Comparison of ENCODE assay signal across 1 cellular context in the genomic region with DNA sequence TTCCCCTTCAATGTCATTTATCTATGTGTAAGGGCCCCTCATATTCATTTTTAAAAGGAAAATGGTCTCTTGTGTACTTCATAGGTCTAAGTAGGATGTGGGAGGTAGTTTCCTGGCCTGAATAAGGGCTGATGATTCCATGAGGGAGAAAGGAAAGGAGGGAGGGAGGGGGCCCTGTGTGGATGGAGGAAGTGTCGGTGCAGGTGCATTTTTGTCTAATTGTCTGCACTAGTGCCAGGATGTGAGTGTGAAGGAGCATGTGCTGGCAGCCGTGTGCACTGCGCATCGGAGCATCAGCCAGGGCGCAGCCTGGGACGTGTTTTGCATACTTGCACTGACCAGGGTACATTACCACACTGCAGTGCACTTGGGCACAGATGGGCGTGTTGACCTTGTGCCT.
TF ChIP-seq lines count a peak whose summit lies in the region.

No MANE protein-coding gene starts in this region.

TF ChIP-seq in HCT116, 20 proteins besides CTCF, POLR2A, EP300 and RAD21 (continued from another document):
- TF ChIP-seq, protein P1, sequence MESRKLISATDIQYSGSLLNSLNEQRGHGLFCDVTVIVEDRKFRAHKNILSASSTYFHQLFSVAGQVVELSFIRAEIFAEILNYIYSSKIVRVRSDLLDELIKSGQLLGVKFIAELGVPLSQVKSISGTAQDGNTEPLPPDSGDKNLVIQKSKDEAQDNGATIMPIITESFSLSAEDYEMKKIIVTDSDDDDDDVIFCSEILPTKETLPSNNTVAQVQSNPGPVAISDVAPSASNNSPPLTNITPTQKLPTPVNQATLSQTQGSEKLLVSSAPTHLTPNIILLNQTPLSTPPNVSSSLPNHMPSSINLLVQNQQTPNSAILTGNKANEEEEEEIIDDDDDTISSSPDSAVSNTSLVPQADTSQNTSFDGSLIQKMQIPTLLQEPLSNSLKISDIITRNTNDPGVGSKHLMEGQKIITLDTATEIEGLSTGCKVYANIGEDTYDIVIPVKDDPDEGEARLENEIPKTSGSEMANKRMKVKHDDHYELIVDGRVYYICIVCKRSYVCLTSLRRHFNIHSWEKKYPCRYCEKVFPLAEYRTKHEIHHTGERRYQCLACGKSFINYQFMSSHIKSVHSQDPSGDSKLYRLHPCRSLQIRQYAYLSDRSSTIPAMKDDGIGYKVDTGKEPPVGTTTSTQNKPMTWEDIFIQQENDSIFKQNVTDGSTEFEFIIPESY (IDR thresholded peaks at IDR 0.05; ENCODE audit: extremely low read depth, insufficient replicate concordance, low read length), result no peak
- TF ChIP-seq TCF7L2 (IDR thresholded peaks at IDR 0.05; ENCODE audit: borderline replicate concordance, extremely low read depth, insufficient read depth, insufficient read length) (no peak), EZH2 (IDR thresholded peaks at IDR 0.05) (no peak), CBX3 (IDR thresholded peaks at IDR 0.05; ENCODE audit: low read depth) (no peak), SRF (IDR thresholded peaks at IDR 0.05; ENCODE audit: low read depth) (no peak), SIN3A (IDR thresholded peaks at IDR 0.05; ENCODE audit: low read depth) (no peak), ZFX (IDR thresholded peaks at IDR 0.05) (no peak), YY1 (IDR thresholded peaks at IDR 0.05; ENCODE audit: extremely low read depth, insufficient replicate concordance, low read depth, low read length) (no peak), CEBPB (IDR thresholded peaks at IDR 0.05; ENCODE audit: low read depth) (no peak), SP1 (IDR thresholded peaks at IDR 0.05; ENCODE audit: low read depth) (no peak), ZNF274 (IDR thresholded peaks at IDR 0.05; ENCODE audit: low read depth, low read length) (no peak), EZH2phosphoT487 (IDR thresholded peaks at IDR 0.05; ENCODE audit: borderline replicate concordance) (no peak), ELF1 (IDR thresholded peaks at IDR 0.05; ENCODE audit: borderline replicate concordance, low read depth) (no peak), FOSL1 (IDR thresholded peaks at IDR 0.05; ENCODE audit: low read depth) (no peak)
- TF ChIP-seq, protein P2, sequence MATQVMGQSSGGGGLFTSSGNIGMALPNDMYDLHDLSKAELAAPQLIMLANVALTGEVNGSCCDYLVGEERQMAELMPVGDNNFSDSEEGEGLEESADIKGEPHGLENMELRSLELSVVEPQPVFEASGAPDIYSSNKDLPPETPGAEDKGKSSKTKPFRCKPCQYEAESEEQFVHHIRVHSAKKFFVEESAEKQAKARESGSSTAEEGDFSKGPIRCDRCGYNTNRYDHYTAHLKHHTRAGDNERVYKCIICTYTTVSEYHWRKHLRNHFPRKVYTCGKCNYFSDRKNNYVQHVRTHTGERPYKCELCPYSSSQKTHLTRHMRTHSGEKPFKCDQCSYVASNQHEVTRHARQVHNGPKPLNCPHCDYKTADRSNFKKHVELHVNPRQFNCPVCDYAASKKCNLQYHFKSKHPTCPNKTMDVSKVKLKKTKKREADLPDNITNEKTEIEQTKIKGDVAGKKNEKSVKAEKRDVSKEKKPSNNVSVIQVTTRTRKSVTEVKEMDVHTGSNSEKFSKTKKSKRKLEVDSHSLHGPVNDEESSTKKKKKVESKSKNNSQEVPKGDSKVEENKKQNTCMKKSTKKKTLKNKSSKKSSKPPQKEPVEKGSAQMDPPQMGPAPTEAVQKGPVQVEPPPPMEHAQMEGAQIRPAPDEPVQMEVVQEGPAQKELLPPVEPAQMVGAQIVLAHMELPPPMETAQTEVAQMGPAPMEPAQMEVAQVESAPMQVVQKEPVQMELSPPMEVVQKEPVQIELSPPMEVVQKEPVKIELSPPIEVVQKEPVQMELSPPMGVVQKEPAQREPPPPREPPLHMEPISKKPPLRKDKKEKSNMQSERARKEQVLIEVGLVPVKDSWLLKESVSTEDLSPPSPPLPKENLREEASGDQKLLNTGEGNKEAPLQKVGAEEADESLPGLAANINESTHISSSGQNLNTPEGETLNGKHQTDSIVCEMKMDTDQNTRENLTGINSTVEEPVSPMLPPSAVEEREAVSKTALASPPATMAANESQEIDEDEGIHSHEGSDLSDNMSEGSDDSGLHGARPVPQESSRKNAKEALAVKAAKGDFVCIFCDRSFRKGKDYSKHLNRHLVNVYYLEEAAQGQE (IDR thresholded peaks at IDR 0.05; ENCODE audit: low read depth), result no peak
